In genomic region chr17:81522491-81523125, GRCh38 we compare ENCODE assay signal across 13 cellular contexts. TPM values are rescaled to one million over a fixed set of nuclear protein-coding genes. Genes with fewer than 3 reads are reported as not detected.
A peak's percentile ranks its signal among the peaks of the same experiment; 100 is the strongest.
DNase-seq lines count a peak whose midpoint lies in the region; ATAC-seq and TF ChIP-seq lines count a peak whose summit lies in the region.
"Had no signal": no experiment of that assay in that cellular context is flagged by ENCODE, and none has a peak within 500 bp of the region (broad histone marks: within the 10 kb centered on the region; RNA-seq: fewer than 3 reads in every experiment).

No MANE protein-coding gene starts in this region.

- no peaks in the 10 kb centered on the region; the same call in 1 of the 3 replicates for H3K9me3 Mint-ChIP-seq in GM23338
- H3K9me3 Mint-ChIP-seq: CD14-positive monocyte had no signal

- WGBS in right lobe of liver (ENCODE audit: insufficient coverage, low coverage, low lambda C conversion rate, missing lambda C conversion rate) = 92% methylated on average over 2 of the region's 15 CpGs
- WGBS in thyroid gland, 2 donors = 74 to 91% methylated on average over 8 to 15 of the region's 15 CpGs

- intact Hi-C loops in right lobe of liver (cut with DNase I) (no loop called here), thyroid gland (cut with DNase I) (no loop called here)

- peaks cover 11% of the 10 kb centered on the region for H3K4me1 Mint-ChIP-seq in GM23338

- H3K4me3 ChIP-seq in GM23338 = no peak overlapping the region
- no peak overlapping the region for H3K4me3 ChIP-seq in right lobe of liver
- no peak overlapping the region for H3K4me3 ChIP-seq in thyroid gland (replicated peaks in 1 of 3)
- H3K4me3 ChIP-seq: GM12878 had no signal

- H3K27me3 Mint-ChIP-seq in GM23338 (ENCODE audit: insufficient read depth, low read depth, poor library complexity) = peaks cover 48% of the 10 kb centered on the region

- H3K79me2 ChIP-seq in GM23338 (replicated peaks; ENCODE audit: insufficient read depth) = no peaks in the 10 kb centered on the region

- TF ChIP-seq CTCF in GM23338 (conservative IDR thresholded peaks at IDR 0.05; ENCODE audit: low read depth in 2 of 2) (no peak), RWPE1 (conservative IDR thresholded peaks at IDR 0.05; ENCODE audit: low read depth) (no peak), right lobe of liver (IDR thresholded peaks at IDR 0.05) (no peak), thyroid gland (IDR thresholded peaks at IDR 0.05) (no peak)

- H3K27ac ChIP-seq in GM23338 (ENCODE audit: low read depth) (no peak overlapping the region), RWPE1 (peak overlapping the region; percentile 59), right lobe of liver (no peak overlapping the region), thyroid gland (peak overlapping the region; percentile 78 to 93 (median 88))

- H3K4me1 ChIP-seq in GM23338 (ENCODE audit: insufficient read depth) = peaks cover 11% of the 10 kb centered on the region
- peaks cover 0 to 8% (median 2%) of the 10 kb centered on the region in 4 donors for H3K4me1 ChIP-seq in right lobe of liver
- H3K4me1 ChIP-seq in thyroid gland = peaks cover 64 to 84% of the 10 kb centered on the region in 2 donors

- CTCF ChIA-PET in RWPE1 (lab: Yijun Ruan, JAX) = interaction anchor here (0.7 kb wide), 1 partner anchor 22 kb away, joined by 4 read pairs; no protein-coding TSS in a partner anchor

- DNase-seq in GM23338 (ENCODE audit: low spot score) = no peak
- no peak for DNase-seq in RWPE1 (ENCODE audit: low spot score)
- peak in 2 of 3 donors; percentile 12 to 35 for DNase-seq in right lobe of liver
- DNase-seq in thyroid gland = peak in 1 of 2 donors; percentile 44
- no peak for DNase-seq in stimulated activated CD4-positive, alpha-beta T cell treated with anti-CD3 and anti-CD28 coated beads, Interleukin-4, amount 100 ng/mL, for 1 hour
- DNase-seq: GOT3, NCI-H1105 treated with DMSO at 0.1 percent for 48 hours, NCI-H187 treated with DMSO at 0.1 percent for 48 hours, NCI-H524 treated with DMSO at 0.1 percent for 48 hours had no signal

- H3K27me3 ChIP-seq in GM23338 (ENCODE audit: insufficient read depth) = peaks cover 46% of the 10 kb centered on the region
- H3K27me3 ChIP-seq in right lobe of liver = no peaks in the 10 kb centered on the region
- H3K27me3 ChIP-seq in thyroid gland = no peaks in the 10 kb centered on the region

- H3K4me2 ChIP-seq in GM23338 = peak overlapping the region; percentile 64; the same call in 1 of the 2 replicates

- ATAC-seq in GM23338 (no peak), right lobe of liver (no peak), HG02759 (IDR thresholded peaks at IDR 0.05; ENCODE audit: unreplicated experiment) (no peak), GM21619 (IDR thresholded peaks at IDR 0.05; ENCODE audit: unreplicated experiment) (no peak)
- ATAC-seq: GM12878 had no signal

- no peaks in the 10 kb centered on the region for H4K20me1 ChIP-seq in GM23338 (replicated peaks; ENCODE audit: insufficient read depth)

- TF ChIP-seq POLR2A in right lobe of liver (IDR thresholded peaks at IDR 0.05) (no peak), thyroid gland (IDR thresholded peaks at IDR 0.05) (no peak)

- peaks cover 9% of the 10 kb centered on the region; the same call in 1 of the 2 replicates for H3F3A ChIP-seq in GM23338 (replicated peaks; ENCODE audit: low read depth)

- H3K36me3 Mint-ChIP-seq in GM23338 (ENCODE audit: low read depth) = no peaks in the 10 kb centered on the region; the same call in 2 of the 3 replicates
- H3K36me3 Mint-ChIP-seq: CD14-positive monocyte had no signal

- no peaks in the 10 kb centered on the region for H3K9me2 ChIP-seq in GM23338 (ENCODE audit: insufficient read depth)

- no peak overlapping the region for H2AFZ ChIP-seq in GM23338

- no peaks in the 10 kb centered on the region for H3K36me3 ChIP-seq in GM23338 (ENCODE audit: insufficient read depth)
- H3K36me3 ChIP-seq in right lobe of liver = no peaks in the 10 kb centered on the region
- no peaks in the 10 kb centered on the region for H3K36me3 ChIP-seq in thyroid gland

- no peak overlapping the region for H3K27ac Mint-ChIP-seq in GM23338
- H3K27ac Mint-ChIP-seq: CD14-positive monocyte had no signal

- POLR2A ChIA-PET in RWPE1 (lab: Yijun Ruan, JAX; ENCODE audit: low non-redundant PET) = no interaction called here

- H3K9me3 ChIP-seq in right lobe of liver (no peaks in the 10 kb centered on the region), thyroid gland (no peaks in the 10 kb centered on the region)

- H3K4me3 Mint-ChIP-seq in GM23338 = peak overlapping the region; percentile 24; the same call in 1 of the 3 replicates

TF ChIP-seq in GM23338, 12 proteins besides CTCF, POLR2A, EP300 and RAD21 (continues in another document):
- no peak for TF ChIP-seq ZNF331 (CRISPR knock-in tag; IDR thresholded peaks at IDR 0.05; ENCODE audit: low read depth)
- TF ChIP-seq, protein P1, sequence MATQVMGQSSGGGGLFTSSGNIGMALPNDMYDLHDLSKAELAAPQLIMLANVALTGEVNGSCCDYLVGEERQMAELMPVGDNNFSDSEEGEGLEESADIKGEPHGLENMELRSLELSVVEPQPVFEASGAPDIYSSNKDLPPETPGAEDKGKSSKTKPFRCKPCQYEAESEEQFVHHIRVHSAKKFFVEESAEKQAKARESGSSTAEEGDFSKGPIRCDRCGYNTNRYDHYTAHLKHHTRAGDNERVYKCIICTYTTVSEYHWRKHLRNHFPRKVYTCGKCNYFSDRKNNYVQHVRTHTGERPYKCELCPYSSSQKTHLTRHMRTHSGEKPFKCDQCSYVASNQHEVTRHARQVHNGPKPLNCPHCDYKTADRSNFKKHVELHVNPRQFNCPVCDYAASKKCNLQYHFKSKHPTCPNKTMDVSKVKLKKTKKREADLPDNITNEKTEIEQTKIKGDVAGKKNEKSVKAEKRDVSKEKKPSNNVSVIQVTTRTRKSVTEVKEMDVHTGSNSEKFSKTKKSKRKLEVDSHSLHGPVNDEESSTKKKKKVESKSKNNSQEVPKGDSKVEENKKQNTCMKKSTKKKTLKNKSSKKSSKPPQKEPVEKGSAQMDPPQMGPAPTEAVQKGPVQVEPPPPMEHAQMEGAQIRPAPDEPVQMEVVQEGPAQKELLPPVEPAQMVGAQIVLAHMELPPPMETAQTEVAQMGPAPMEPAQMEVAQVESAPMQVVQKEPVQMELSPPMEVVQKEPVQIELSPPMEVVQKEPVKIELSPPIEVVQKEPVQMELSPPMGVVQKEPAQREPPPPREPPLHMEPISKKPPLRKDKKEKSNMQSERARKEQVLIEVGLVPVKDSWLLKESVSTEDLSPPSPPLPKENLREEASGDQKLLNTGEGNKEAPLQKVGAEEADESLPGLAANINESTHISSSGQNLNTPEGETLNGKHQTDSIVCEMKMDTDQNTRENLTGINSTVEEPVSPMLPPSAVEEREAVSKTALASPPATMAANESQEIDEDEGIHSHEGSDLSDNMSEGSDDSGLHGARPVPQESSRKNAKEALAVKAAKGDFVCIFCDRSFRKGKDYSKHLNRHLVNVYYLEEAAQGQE (IDR thresholded peaks at IDR 0.05; ENCODE audit: unreplicated experiment) = no peak
- TF ChIP-seq NANOG (IDR thresholded peaks at IDR 0.05; ENCODE audit: borderline replicate concordance) = no peak

RNA-seq across cellular contexts. Expression of gene FSCN2, which starts 5.6 kb away (rescaled TPM):
- 1.6 TPM in 1 of 2 replicates, not detected in the other for total RNA-seq in GM23338 (2014; rRNA removed; shearing (Covaris generic))
- 0.13 TPM in 1 of 2 replicates, not detected in the other for polyA plus RNA-seq in GM23338 (2016; fragmentation: Nextera tagmentation; extraction: Ambion mirVana)
- under 1 TPM in 1 of 6 experiments, not detected in 5; 0.22 TPM for total RNA-seq in right lobe of liver
- 10 to 100 TPM in 3 of 4 donors, 1 to 10 TPM in 1; 9.7 to 20.7 (median 17.0) TPM for total RNA-seq in thyroid gland
- polyA plus RNA-seq: CD14-positive monocyte had no signal

RNA-seq across cellular contexts. Expression of gene ACTG1, which starts 10.0 kb away (rescaled TPM):
- 4,739 and 4,954 TPM in 2 replicates for total RNA-seq in GM23338 (2014; rRNA removed; shearing (Covaris generic))
- polyA plus RNA-seq in GM23338 (2016; fragmentation: Nextera tagmentation; extraction: Ambion mirVana) = 1,867 and 1,896 TPM in 2 replicates
- total RNA-seq in right lobe of liver (1,000 to 10,000 TPM in 3 of 6 experiments, 100 to 1,000 TPM in 3; 218 to 2,508 (median 1,326) TPM), thyroid gland (1,000 to 10,000 TPM; 1,168 to 4,304 (median 2,945) TPM)

RNA-seq across cellular contexts. Expression of gene FAAP100, which starts 29.5 kb away (rescaled TPM):
- total RNA-seq in GM23338 (2014; rRNA removed; shearing (Covaris generic)) = 50.5 and 52.8 TPM in 2 replicates
- polyA plus RNA-seq in GM23338 (2016; fragmentation: Nextera tagmentation; extraction: Ambion mirVana) = 16.0 and 16.2 TPM in 2 replicates
- total RNA-seq in right lobe of liver (10 to 100 TPM; 13.1 to 17.1 (median 15.2) TPM), thyroid gland (10 to 100 TPM; 24.1 to 35.2 (median 31.0) TPM)

Comparison
In these comparisons a context has a peak if more than half of its experiments do, and no peak if none do; other contexts are left out.
1. DNase-seq: peak in right lobe of liver (2 of 3); none in GM23338 (single experiment), RWPE1 (single experiment) and stimulated activated CD4-positive, alpha-beta T cell treated with anti-CD3 and anti-CD28 coated beads, Interleukin-4, amount 100 ng/mL, for 1 hour (single experiment).
2. H3K27ac ChIP-seq: peak in RWPE1 (single experiment) and thyroid gland (3 of 3); none in GM23338 (single experiment) and right lobe of liver (0 of 3).